12 cellular contexts compared by ENCODE assay signal in genomic region chr2:130825231-130825971, GRCh38. TPM values are rescaled to one million over a fixed set of nuclear protein-coding genes. Genes with fewer than 3 reads are reported as not detected.
A peak's percentile ranks its signal among the peaks of the same experiment; 100 is the strongest.
DNase-seq lines count a peak whose midpoint lies in the region; ATAC-seq lines count a peak whose summit lies in the region.
"Had no signal": no experiment of that assay in that cellular context is flagged by ENCODE, and none has a peak within 500 bp of the region (broad histone marks: within the 10 kb centered on the region; RNA-seq: fewer than 3 reads in every experiment).

No MANE protein-coding gene starts in this region.

- DNase-seq in CD4-positive, alpha-beta memory T cell, result no peak
- DNase-seq in NCI-H524 (lab: John Stamatoyannopoulos, UW) (peak; percentile 32 to 84), neuronal stem cell (ENCODE audit: low spot score) (no peak), T1000 (lab: John Stamatoyannopoulos, UW) (no peak), NCI-H2171 treated with DMSO at 0.1 percent for 48 hours (lab: John Stamatoyannopoulos, UW) (no peak), mucosa of gallbladder (ENCODE audit: low spot score) (no peak)
- DNase-seq: NCI-H1105 treated with DMSO at 0.1 percent for 48 hours, transverse colon had no signal

- peak overlapping the region; percentile 99 for H2BK15ac ChIP-seq in neuronal stem cell (ENCODE audit: low read length)

- H3K27ac Mint-ChIP-seq in CD4-positive, alpha-beta memory T cell, result peak overlapping the region; percentile 57 to 86 (median 79)
- H3K27ac Mint-ChIP-seq: dendritic cell treated with granulocyte-macrophage colony-stimulating factor and Interleukin-4, amounts not matched to agents 40 ng/mL and 50 ng/mL, for 4 days had no signal

- H2AFZ ChIP-seq in neuronal stem cell (ENCODE audit: low read length), result no peak overlapping the region

- H2BK12ac ChIP-seq in neuronal stem cell (ENCODE audit: low read length), result peak overlapping the region; percentile 94

- no peak overlapping the region for H3K27ac ChIP-seq in CD4-positive, alpha-beta memory T cell (ENCODE audit: low read depth, low read length)
- H3K27ac ChIP-seq in cingulate gyrus (ENCODE audit: low read depth, low read length) (peak overlapping the region; percentile 87), neuronal stem cell (replicated peaks; ENCODE audit: low read length) (no peak overlapping the region)
- H3K27ac ChIP-seq: transverse colon had no signal

- no CpG with 5 or more reads among the region's 16 CpGs for WGBS in neuronal stem cell (ENCODE audit: extremely low coverage in 2 of 2, insufficient read length in 2 of 2, insufficient replicate concordance in 1 of 2), 2 donors

- peak overlapping the region; percentile 10 for H4K8ac ChIP-seq in neuronal stem cell (ENCODE audit: low read depth, low read length)

- peaks cover 11 to 35% (median 19%) of the 10 kb centered on the region in 4 donors for H3K4me1 Mint-ChIP-seq in CD4-positive, alpha-beta memory T cell

- POLR2A ChIA-PET in CD4-positive, alpha-beta memory T cell (lab: Charles Lee; ENCODE audit: partially characterized antibody), result interaction anchor here (1.4 kb wide), 1 partner anchor 98 kb away, joined by 9 read pairs; no protein-coding TSS in a partner anchor

- H3K79me1 ChIP-seq in neuronal stem cell (ENCODE audit: low read depth, low read length), result no peaks in the 10 kb centered on the region

- H2BK5ac ChIP-seq in neuronal stem cell (ENCODE audit: low read length), result peak overlapping the region; percentile 96

- peaks cover 20% of the 10 kb centered on the region for H3K4me1 ChIP-seq in CD4-positive, alpha-beta memory T cell (ENCODE audit: insufficient read depth, low read length)
- peaks cover 15 to 60% of the 10 kb centered on the region in 2 donors for H3K4me1 ChIP-seq in neuronal stem cell (ENCODE audit: control insufficient read depth in 2 of 2, insufficient read depth in 1 of 2, low read depth in 1 of 2, low read length in 2 of 2)
- H3K4me1 ChIP-seq: transverse colon had no signal

- peak overlapping the region in 1 of 8 donors; percentile 36 for H3K4me3 Mint-ChIP-seq in CD4-positive, alpha-beta memory T cell
- H3K4me3 Mint-ChIP-seq: dendritic cell treated with granulocyte-macrophage colony-stimulating factor and Interleukin-4, amounts not matched to agents 40 ng/mL and 50 ng/mL, for 4 days had no signal

- H3K9me3 Mint-ChIP-seq in CD4-positive, alpha-beta memory T cell, result peaks cover 0 to 3% (median 0%) of the 10 kb centered on the region in 8 donors
- H3K9me3 Mint-ChIP-seq: dendritic cell treated with granulocyte-macrophage colony-stimulating factor and Interleukin-4, amounts not matched to agents 40 ng/mL and 50 ng/mL, for 4 days; naive thymus-derived CD4-positive, alpha-beta T cell had no signal

- no peak overlapping the region for H3K4me3 ChIP-seq in CD4-positive, alpha-beta memory T cell (ENCODE audit: low read length in 2 of 2)
- H3K4me3 ChIP-seq in neuronal stem cell (ENCODE audit: low read length in 2 of 2), result no peak overlapping the region
- H3K4me3 ChIP-seq: transverse colon had no signal

- no peak for ATAC-seq in GM21825 (IDR thresholded peaks at IDR 0.05; ENCODE audit: unreplicated experiment)

- no peaks in the 10 kb centered on the region for H3K9me3 ChIP-seq in CD4-positive, alpha-beta memory T cell (ENCODE audit: control insufficient read depth in 1 of 2, low read length in 2 of 2)
- no peaks in the 10 kb centered on the region for H3K9me3 ChIP-seq in neuronal stem cell (replicated peaks in 1 of 2; ENCODE audit: control insufficient read depth in 2 of 2, insufficient read depth in 1 of 2, low read depth in 1 of 2, low read length in 2 of 2)
- H3K9me3 ChIP-seq: transverse colon had no signal

- no peaks in the 10 kb centered on the region for H3K36me3 ChIP-seq in CD4-positive, alpha-beta memory T cell (ENCODE audit: insufficient read depth, low read length)
- no peaks in the 10 kb centered on the region for H3K36me3 ChIP-seq in neuronal stem cell (replicated peaks in 1 of 2; ENCODE audit: control insufficient read depth in 2 of 2, insufficient read depth in 2 of 2, low read length in 2 of 2)
- H3K36me3 ChIP-seq: transverse colon had no signal

- H3K4ac ChIP-seq in neuronal stem cell (ENCODE audit: low read length), result peak overlapping the region; percentile 85

- no peaks in the 10 kb centered on the region for H3K36me3 Mint-ChIP-seq in CD4-positive, alpha-beta memory T cell
- H3K36me3 Mint-ChIP-seq: naive thymus-derived CD4-positive, alpha-beta T cell had no signal

- no peaks in the 10 kb centered on the region for H3K27me3 ChIP-seq in CD4-positive, alpha-beta memory T cell (ENCODE audit: insufficient read depth, low read length)
- H3K27me3 ChIP-seq in neuronal stem cell (ENCODE audit: control insufficient read depth in 3 of 3, insufficient read depth in 3 of 3, low read depth in 1 of 3, low read length in 3 of 3), result no peaks in the 10 kb centered on the region
- H3K27me3 ChIP-seq: transverse colon had no signal

- no peaks in the 10 kb centered on the region for H3K27me3 Mint-ChIP-seq in CD4-positive, alpha-beta memory T cell

- H2BK120ac ChIP-seq in neuronal stem cell (ENCODE audit: low read depth, low read length), result peak overlapping the region; percentile 98

- intact Hi-C loops in CD4-positive, alpha-beta memory T cell (cut with micrococcal nuclease), result no loop called here

- no peak overlapping the region for H3K4me2 ChIP-seq in neuronal stem cell (ENCODE audit: insufficient read depth, low read length, poor library complexity, severe bottlenecking)

- H2AK5ac ChIP-seq in neuronal stem cell (ENCODE audit: low read depth, low read length), result peak overlapping the region; percentile 90

- CTCF ChIA-PET in CD4-positive, alpha-beta memory T cell (lab: Charles Lee; ENCODE audit: partially characterized antibody), result interaction anchor here (1.2 to 2.3 kb wide), 4 partner anchors 28 to 51 kb away, joined by 4 to 17 read pairs (median 9); no protein-coding TSS in a partner anchor

- peak overlapping the region; percentile 95 for H3K18ac ChIP-seq in neuronal stem cell (ENCODE audit: low read length)

- no peak overlapping the region for H3K14ac ChIP-seq in neuronal stem cell (ENCODE audit: low read length)

- H3K23ac ChIP-seq in neuronal stem cell (ENCODE audit: low read depth, low read length, poor library complexity), result peak overlapping the region; percentile 28

- peak overlapping the region; percentile 79 for H4K91ac ChIP-seq in neuronal stem cell (ENCODE audit: low read depth, low read length, poor library complexity)

- peak overlapping the region; percentile 40 for H3K9ac ChIP-seq in neuronal stem cell (ENCODE audit: low read depth, low read length, poor library complexity)

RNA-seq across cellular contexts. Expression of gene ARHGEF4, which starts 11.3 kb away (rescaled TPM):
- 1 to 10 TPM; 2.5 to 2.6 TPM for total RNA-seq in CD4-positive, alpha-beta memory T cell
- 1 to 10 TPM; 1.4 to 1.7 TPM for polyA plus RNA-seq in CD4-positive, alpha-beta memory T cell
- 38.1 TPM for polyA plus RNA-seq in neuronal stem cell (2013, experiment 1 of 2)
- 36.3 TPM for polyA plus RNA-seq in neuronal stem cell (2013, experiment 2 of 2)
- total RNA-seq in mucosa of gallbladder, result 11.7 TPM

Comparison
In these comparisons a context has a peak if more than half of its experiments do, and no peak if none do; other contexts are left out.
1. DNase-seq: peak in NCI-H524 (2 of 2); none in CD4-positive, alpha-beta memory T cell (0 of 5), neuronal stem cell (single experiment), T1000 (single experiment), NCI-H2171 treated with DMSO at 0.1 percent for 48 hours (single experiment) and mucosa of gallbladder (single experiment).